Comparison of ENCODE assay signal across 1 cellular context in genomic region chr5:138665261-138665660, GRCh38.
TF ChIP-seq lines count a peak whose summit lies in the region.

No MANE protein-coding gene starts in this region.

TF ChIP-seq in GM23338, 12 proteins besides CTCF, POLR2A, EP300 and RAD21:
- TF ChIP-seq ZNF462 (CRISPR knock-in tag; IDR thresholded peaks at IDR 0.05), result no peak
- TF ChIP-seq STAT1 (IDR thresholded peaks at IDR 0.05; ENCODE audit: unreplicated experiment), result no peak
- TF ChIP-seq ZNF331 (CRISPR knock-in tag; IDR thresholded peaks at IDR 0.05; ENCODE audit: low read depth), result no peak
